ENCODE assay signal across 8 cellular contexts in genomic region chr12:10395390-10395998, GRCh38. TPM values are rescaled to one million over a fixed set of nuclear protein-coding genes. Genes with fewer than 3 reads are reported as not detected.
DNase-seq lines count a peak whose midpoint lies in the region; ATAC-seq and TF ChIP-seq lines count a peak whose summit lies in the region.

No MANE protein-coding gene starts in this region.

- H3K27ac ChIP-seq in fibroblast of lung (ENCODE audit: insufficient read depth, low read length) = no peak overlapping the region
- peak overlapping the region; percentile 34 for H3K27ac ChIP-seq in psoas muscle

- H2AFZ ChIP-seq in fibroblast of lung (ENCODE audit: low read length) = no peak overlapping the region

- no peaks in the 10 kb centered on the region for H4K20me1 ChIP-seq in fibroblast of lung (ENCODE audit: control insufficient read depth, extremely low read depth, insufficient read depth, low read length)

- H3K4me3 ChIP-seq in fibroblast of lung (replicated peaks in 1 of 4; ENCODE audit: control extremely low read depth in 1 of 4, insufficient read depth in 1 of 4, low read depth in 3 of 4, low read length in 4 of 4) = no peak overlapping the region
- H3K4me3 ChIP-seq in psoas muscle = peak overlapping the region; percentile 12

- H3K9me3 ChIP-seq in fibroblast of lung (ENCODE audit: control insufficient read depth, insufficient read depth, low read depth, low read length) (no peaks in the 10 kb centered on the region), psoas muscle (no peaks in the 10 kb centered on the region)

- H3K36me3 ChIP-seq in fibroblast of lung (ENCODE audit: control insufficient read depth, insufficient read depth, low read length) (no peaks in the 10 kb centered on the region), psoas muscle (ENCODE audit: insufficient read depth in 1 of 2, low read depth in 1 of 2) (no peaks in the 10 kb centered on the region)

- 18 to 23% (median 21%) methylated on average over 6 of the region's 6 CpGs for WGBS in psoas muscle, 3 donors

- H3K4me1 ChIP-seq in fibroblast of lung (ENCODE audit: control insufficient read depth, extremely low read depth, insufficient read depth, low read length) (no peaks in the 10 kb centered on the region), psoas muscle (no peaks in the 10 kb centered on the region)

- no peak overlapping the region for H3K9ac ChIP-seq in fibroblast of lung (ENCODE audit: insufficient read depth, low read length)

- intact Hi-C loops in psoas muscle (cut with DNase I) = no loop called here

- peak overlapping the region; percentile 59 for H3K4me2 ChIP-seq in fibroblast of lung (ENCODE audit: extremely low read depth, insufficient read depth, low read length)

- no peak for TF ChIP-seq CTCF in fibroblast of lung (conservative IDR thresholded peaks at IDR 0.05 in 1 of 2, IDR thresholded peaks at IDR 0.05 in 1 of 2; ENCODE audit: low read depth in 1 of 2, low read length in 2 of 2)
- TF ChIP-seq CTCF in psoas muscle (IDR thresholded peaks at IDR 0.05) = no peak

- H3K27me3 ChIP-seq in fibroblast of lung (ENCODE audit: control insufficient read depth, insufficient read depth, low read length) = no peaks in the 10 kb centered on the region
- H3K27me3 ChIP-seq in psoas muscle (ENCODE audit: insufficient read depth in 3 of 3, low read length in 2 of 3) = no peaks in the 10 kb centered on the region

- H3K79me2 ChIP-seq in fibroblast of lung (ENCODE audit: control insufficient read depth, insufficient read depth, low read length) = no peaks in the 10 kb centered on the region

- peak; percentile 76 for ATAC-seq in GM19043 (IDR thresholded peaks at IDR 0.05; ENCODE audit: low read depth, unreplicated experiment)
- peak; percentile 53 for ATAC-seq in HG03196 (IDR thresholded peaks at IDR 0.05; ENCODE audit: unreplicated experiment)
- ATAC-seq in psoas muscle = peak; percentile 61 to 73 (median 68)

- DNase-seq in AG20443 (ENCODE audit: low spot score) (peak; percentile 80), fibroblast of lung (ENCODE audit: low read depth in 2 of 2) (peak; percentile 58 to 74), psoas muscle (peak in 1 of 2 donors; percentile 21), NCI-H1105 (lab: John Stamatoyannopoulos, UW) (no peak), OCI-M2 (lab: John Stamatoyannopoulos, UW; ENCODE audit: unreplicated experiment) (no peak)

TF ChIP-seq in PFSK-1, 5 proteins besides CTCF, POLR2A, EP300 and RAD21:
- TF ChIP-seq REST (IDR thresholded peaks at IDR 0.05; ENCODE audit: insufficient read depth in 1 of 2, low read depth in 2 of 2, low read length in 2 of 2) (no peak), SIN3A (IDR thresholded peaks at IDR 0.05; ENCODE audit: borderline replicate concordance, insufficient read depth, low read length) (peak; percentile 70; the same call in 1 of the 2 replicates), POLR2AphosphoS5 (IDR thresholded peaks at IDR 0.05; ENCODE audit: low read depth, low read length) (no peak), FOXP2 (optimal IDR thresholded peaks at IDR 0.05; ENCODE audit: borderline replicate concordance, extremely low read depth, extremely low read length, insufficient read depth) (no peak), TAF1 (IDR thresholded peaks at IDR 0.05; ENCODE audit: borderline replicate concordance, insufficient read depth, low read length) (peak; percentile 35; the same call in 1 of the 2 replicates)

RNA-seq across cellular contexts. Expression of gene KLRK1, which starts 5.7 kb away (rescaled TPM):
- not detected for polyA plus RNA-seq in PFSK-1 (2012; ENCODE audit: insufficient read length, low read depth)
- total RNA-seq in fibroblast of lung = not detected in 2 replicates
- not detected in 2 replicates for polyA plus RNA-seq in fibroblast of lung
- polyA plus RNA-seq in fibroblast of lung (2012) = not detected in 2 replicates
- polyA minus RNA-seq in fibroblast of lung (ENCODE audit: low replicate concordance) = not detected in 2 replicates
- total RNA-seq in psoas muscle = under 1 TPM in 3 of 4 donors, not detected in 1; 0.28 to 0.47 (median 0.34) TPM
- polyA plus RNA-seq in psoas muscle = under 1 TPM; 0.09 to 0.55 (median 0.25) TPM

RNA-seq across cellular contexts. Expression of gene KLRC4, which starts 14.1 kb away (rescaled TPM):
- not detected for polyA plus RNA-seq in PFSK-1 (2012; ENCODE audit: insufficient read length, low read depth)
- total RNA-seq in fibroblast of lung (not detected in 2 replicates), psoas muscle (not detected)
- polyA plus RNA-seq in fibroblast of lung (not detected in 2 replicates), psoas muscle (under 1 TPM in 1 of 3 donors, not detected in 2; 0.23 TPM)
- not detected in 2 replicates for polyA plus RNA-seq in fibroblast of lung (2012)
- polyA minus RNA-seq in fibroblast of lung (ENCODE audit: low replicate concordance) = not detected in 2 replicates

RNA-seq across cellular contexts. Expression of gene KLRC3, which starts 24.9 kb away (rescaled TPM):
- not detected for polyA plus RNA-seq in PFSK-1 (2012; ENCODE audit: insufficient read length, low read depth)
- total RNA-seq in fibroblast of lung (not detected in 2 replicates), psoas muscle (not detected)
- polyA plus RNA-seq in fibroblast of lung (not detected in 2 replicates), psoas muscle (not detected)
- polyA plus RNA-seq in fibroblast of lung (2012) = not detected in 2 replicates
- not detected in 2 replicates for polyA minus RNA-seq in fibroblast of lung (ENCODE audit: low replicate concordance)

RNA-seq across cellular contexts. Expression of gene KLRC2, which starts 40.3 kb away (rescaled TPM):
- polyA plus RNA-seq in PFSK-1 (2012; ENCODE audit: insufficient read length, low read depth) = not detected
- total RNA-seq in fibroblast of lung (not detected in 2 replicates), psoas muscle (not detected)
- polyA plus RNA-seq in fibroblast of lung (not detected in 2 replicates), psoas muscle (not detected)
- polyA plus RNA-seq in fibroblast of lung (2012) = not detected in 2 replicates
- polyA minus RNA-seq in fibroblast of lung (ENCODE audit: low replicate concordance) = not detected in 2 replicates

RNA-seq across cellular contexts. Expression of gene KLRC1, which starts 57.7 kb away (rescaled TPM):
- not detected for polyA plus RNA-seq in PFSK-1 (2012; ENCODE audit: insufficient read length, low read depth)
- total RNA-seq in fibroblast of lung = under 0.01 TPM in 1 of 2 replicates, not detected in the other
- not detected in 2 replicates for polyA plus RNA-seq in fibroblast of lung
- polyA plus RNA-seq in fibroblast of lung (2012) = not detected in 2 replicates
- not detected in 2 replicates for polyA minus RNA-seq in fibroblast of lung (ENCODE audit: low replicate concordance)
- under 1 TPM in 1 of 4 donors, not detected in 3; 0.40 TPM for total RNA-seq in psoas muscle
- polyA plus RNA-seq in psoas muscle = under 1 TPM; 0.05 to 0.14 (median 0.06) TPM

Comparison
In these comparisons a context has a peak if more than half of its experiments do, and no peak if none do; other contexts are left out.
1. DNase-seq: peak in AG20443 (single experiment) and fibroblast of lung (2 of 2); none in NCI-H1105 (single experiment) and OCI-M2 (single experiment).
2. Peak in every context shown above with its lines, with median percentiles within 50 percentile points of each other: ATAC-seq.